ENCODE assay signal across 1 cellular context in the genomic region with DNA sequence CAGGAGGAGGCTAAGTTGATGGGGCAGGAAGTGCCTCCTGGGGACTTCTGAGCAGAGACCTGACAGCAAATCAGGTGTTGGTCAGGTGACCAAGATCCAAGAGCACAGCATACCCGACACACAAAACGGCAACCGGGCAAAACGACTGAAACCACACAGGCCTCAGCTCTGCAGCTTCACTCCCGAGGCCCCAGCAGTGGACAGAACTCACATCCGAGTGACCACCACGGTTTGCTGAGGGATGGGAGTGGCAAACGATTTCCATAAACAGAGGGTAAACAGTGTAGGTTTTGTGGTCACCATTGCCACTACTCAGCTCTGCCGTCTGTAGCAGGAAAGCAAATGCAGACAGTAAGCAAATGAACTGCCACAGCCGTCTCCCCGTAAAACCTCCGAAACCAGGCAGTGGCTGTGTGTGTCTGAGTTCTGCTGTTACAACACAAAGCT.
TF ChIP-seq lines count a peak whose summit lies in the region.

No MANE protein-coding gene starts in this region.

TF ChIP-seq in SK-N-SH treated with all-trans-retinoic acid at 6 μM for 48 hours, 23 proteins besides CTCF, POLR2A, EP300 and RAD21:
- TF ChIP-seq, protein P1, sequence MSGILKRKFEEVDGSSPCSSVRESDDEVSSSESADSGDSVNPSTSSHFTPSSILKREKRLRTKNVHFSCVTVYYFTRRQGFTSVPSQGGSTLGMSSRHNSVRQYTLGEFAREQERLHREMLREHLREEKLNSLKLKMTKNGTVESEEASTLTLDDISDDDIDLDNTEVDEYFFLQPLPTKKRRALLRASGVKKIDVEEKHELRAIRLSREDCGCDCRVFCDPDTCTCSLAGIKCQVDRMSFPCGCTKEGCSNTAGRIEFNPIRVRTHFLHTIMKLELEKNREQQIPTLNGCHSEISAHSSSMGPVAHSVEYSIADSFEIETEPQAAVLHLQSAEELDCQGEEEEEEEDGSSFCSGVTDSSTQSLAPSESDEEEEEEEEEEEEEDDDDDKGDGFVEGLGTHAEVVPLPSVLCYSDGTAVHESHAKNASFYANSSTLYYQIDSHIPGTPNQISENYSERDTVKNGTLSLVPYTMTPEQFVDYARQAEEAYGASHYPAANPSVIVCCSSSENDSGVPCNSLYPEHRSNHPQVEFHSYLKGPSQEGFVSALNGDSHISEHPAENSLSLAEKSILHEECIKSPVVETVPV (CRISPR knock-in tag; IDR thresholded peaks at IDR 0.05): no peak
